8 cellular contexts compared by ENCODE assay signal in the genomic region with DNA sequence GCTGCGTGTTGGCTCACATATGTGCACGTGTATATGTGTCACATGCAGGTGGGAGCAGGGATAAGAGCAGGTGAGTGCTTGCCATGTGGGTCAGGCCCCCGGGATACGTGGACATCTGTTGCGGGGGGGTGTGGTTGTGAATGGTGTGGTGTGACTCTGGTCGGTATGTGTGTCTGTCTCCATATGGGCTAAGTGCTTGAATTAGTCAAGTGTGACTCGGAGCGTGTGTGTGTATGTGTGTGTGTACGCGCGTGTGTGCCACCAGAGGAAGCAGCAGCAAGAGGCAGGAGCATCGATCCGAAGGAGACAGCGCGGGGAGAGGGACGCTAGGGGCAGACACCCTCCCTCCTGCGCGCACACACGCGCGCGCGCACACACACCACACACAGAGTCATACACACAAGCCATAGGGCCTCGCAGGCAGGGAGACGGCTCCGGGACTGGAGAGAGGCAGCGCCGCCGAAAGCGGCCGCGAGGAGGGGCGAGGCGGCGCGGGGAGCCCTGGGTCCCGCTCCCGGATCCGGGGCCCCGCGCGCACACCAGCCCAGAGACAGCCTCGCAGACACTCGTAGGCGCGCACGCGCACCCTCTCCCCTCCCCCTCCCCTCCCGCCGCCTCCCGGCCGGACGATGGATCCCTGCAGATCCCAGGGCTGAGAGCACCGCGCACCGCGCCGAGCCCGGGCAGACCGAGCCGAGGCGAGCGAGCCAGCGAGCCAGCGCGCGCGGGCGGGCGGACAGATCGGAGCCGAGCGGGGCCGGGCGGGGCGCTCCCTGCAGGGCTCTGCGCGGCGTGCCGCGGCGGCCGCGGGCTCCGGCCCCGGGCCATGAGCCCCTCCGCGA. TPM values are rescaled to one million over a fixed set of nuclear protein-coding genes. Genes with fewer than 3 reads are reported as not detected.
DNase-seq lines count a peak whose midpoint lies in the region; TF ChIP-seq lines count a peak whose summit lies in the region.

A gene (plus strand): TSS at position 597 of the 842 bp plus-strand sequence. CDS start 1,171 bp downstream, outside the sequence.

- H3K27ac Mint-ChIP-seq in nephron, result peak within 1 kb of the TSS; percentile 4 to 64 (median 12)

- no peaks in the 10 kb centered on the region for H3K9me3 Mint-ChIP-seq in nephron

- DNase-seq in AG09309 (ENCODE audit: low read depth) (no peak), HCEC 1CT (peak; percentile 55), NT2/D1 (ENCODE audit: low read depth, low spot score) (no peak), fibroblast of villous mesenchyme (ENCODE audit: low read depth) (peak; percentile 81), superior temporal gyrus (ENCODE audit: extremely low spot score) (peak; percentile 59), NCI-H2107 treated with DMSO at 0.1 percent for 48 hours (lab: John Stamatoyannopoulos, UW; ENCODE audit: unreplicated experiment) (no peak)
- peak; percentile 16 for DNase-seq in activated effector memory CD4-positive, alpha-beta T cell treated with Interleukin-2 at 50 U/mL for 16 hours

- H3K9ac ChIP-seq in NT2/D1 (ENCODE audit: insufficient read length, low read depth), result peak within 1 kb of the TSS; percentile 80

- H3K4me3 ChIP-seq in AG09309 (ENCODE audit: control insufficient read depth, low read depth, low read length), result peak within 1 kb of the TSS; percentile 61
- H3K4me3 ChIP-seq in NT2/D1 (ENCODE audit: insufficient read length, low read depth), result peak within 1 kb of the TSS; percentile 70
- H3K4me3 ChIP-seq in fibroblast of villous mesenchyme (ENCODE audit: low read depth, low read length), result peak within 1 kb of the TSS; percentile 72

- H3K4me1 Mint-ChIP-seq in nephron, result peaks cover 18% of the 10 kb centered on the region

- TF ChIP-seq CTCF in AG09309 (IDR thresholded peaks at IDR 0.05; ENCODE audit: control insufficient read depth, insufficient read depth, low read depth, low read length, missing control alignments) (no peak), fibroblast of villous mesenchyme (IDR thresholded peaks at IDR 0.05; ENCODE audit: insufficient read depth, low read depth, low read length) (peak; percentile 8), nephron (IDR thresholded peaks at IDR 0.05; ENCODE audit: unreplicated experiment in 3 of 3) (peak; percentile 14 to 29 (median 25))

- peaks cover 91% of the 10 kb centered on the region for H3K27me3 ChIP-seq in NT2/D1 (ENCODE audit: insufficient read depth, insufficient read length)

- H3K36me3 Mint-ChIP-seq in nephron (ENCODE audit: low read depth), result no peaks in the 10 kb centered on the region

- no peaks in the 10 kb centered on the region for H3K9me3 ChIP-seq in NT2/D1 (ENCODE audit: insufficient read depth, low read length)

- peaks cover 20% of the 10 kb centered on the region for H3K4me1 ChIP-seq in NT2/D1 (ENCODE audit: insufficient read depth, insufficient read length)

- peaks cover 62% of the 10 kb centered on the region for H3K27me3 Mint-ChIP-seq in nephron (ENCODE audit: low read depth)

- no peaks in the 10 kb centered on the region for H3K36me3 ChIP-seq in NT2/D1 (ENCODE audit: insufficient read depth, insufficient read length, low read length)

- H3K4me3 Mint-ChIP-seq in nephron, result peak within 1 kb of the TSS; percentile 84 to 93 (median 92)

RNA-seq across cellular contexts. Expression of the gene that starts here (rescaled TPM):
- total RNA-seq in fibroblast of villous mesenchyme, result 1.3 and 1.6 TPM in 2 replicates

Comparison
In these comparisons a context has a peak if more than half of its experiments do, and no peak if none do; other contexts are left out.
1. DNase-seq: peak in HCEC 1CT (single experiment), activated effector memory CD4-positive, alpha-beta T cell treated with Interleukin-2 at 50 U/mL for 16 hours (single experiment), fibroblast of villous mesenchyme (single experiment) and superior temporal gyrus (single experiment); none in AG09309 (single experiment), NT2/D1 (single experiment) and NCI-H2107 treated with DMSO at 0.1 percent for 48 hours (single experiment).
2. Peak in every context shown above with its lines, with median percentiles within 50 percentile points of each other: H3K4me3 ChIP-seq.